ENCODE assay signal across 1 cellular context in genomic region chr1:192140382-192140781, GRCh38.
TF ChIP-seq lines count a peak whose summit lies in the region.

No MANE protein-coding gene starts in this region.

TF ChIP-seq in K562, 482 proteins besides CTCF, POLR2A, EP300 and RAD21:
- TF ChIP-seq SUPT5H (IDR thresholded peaks at IDR 0.05): no peak
- TF ChIP-seq, protein P1, sequence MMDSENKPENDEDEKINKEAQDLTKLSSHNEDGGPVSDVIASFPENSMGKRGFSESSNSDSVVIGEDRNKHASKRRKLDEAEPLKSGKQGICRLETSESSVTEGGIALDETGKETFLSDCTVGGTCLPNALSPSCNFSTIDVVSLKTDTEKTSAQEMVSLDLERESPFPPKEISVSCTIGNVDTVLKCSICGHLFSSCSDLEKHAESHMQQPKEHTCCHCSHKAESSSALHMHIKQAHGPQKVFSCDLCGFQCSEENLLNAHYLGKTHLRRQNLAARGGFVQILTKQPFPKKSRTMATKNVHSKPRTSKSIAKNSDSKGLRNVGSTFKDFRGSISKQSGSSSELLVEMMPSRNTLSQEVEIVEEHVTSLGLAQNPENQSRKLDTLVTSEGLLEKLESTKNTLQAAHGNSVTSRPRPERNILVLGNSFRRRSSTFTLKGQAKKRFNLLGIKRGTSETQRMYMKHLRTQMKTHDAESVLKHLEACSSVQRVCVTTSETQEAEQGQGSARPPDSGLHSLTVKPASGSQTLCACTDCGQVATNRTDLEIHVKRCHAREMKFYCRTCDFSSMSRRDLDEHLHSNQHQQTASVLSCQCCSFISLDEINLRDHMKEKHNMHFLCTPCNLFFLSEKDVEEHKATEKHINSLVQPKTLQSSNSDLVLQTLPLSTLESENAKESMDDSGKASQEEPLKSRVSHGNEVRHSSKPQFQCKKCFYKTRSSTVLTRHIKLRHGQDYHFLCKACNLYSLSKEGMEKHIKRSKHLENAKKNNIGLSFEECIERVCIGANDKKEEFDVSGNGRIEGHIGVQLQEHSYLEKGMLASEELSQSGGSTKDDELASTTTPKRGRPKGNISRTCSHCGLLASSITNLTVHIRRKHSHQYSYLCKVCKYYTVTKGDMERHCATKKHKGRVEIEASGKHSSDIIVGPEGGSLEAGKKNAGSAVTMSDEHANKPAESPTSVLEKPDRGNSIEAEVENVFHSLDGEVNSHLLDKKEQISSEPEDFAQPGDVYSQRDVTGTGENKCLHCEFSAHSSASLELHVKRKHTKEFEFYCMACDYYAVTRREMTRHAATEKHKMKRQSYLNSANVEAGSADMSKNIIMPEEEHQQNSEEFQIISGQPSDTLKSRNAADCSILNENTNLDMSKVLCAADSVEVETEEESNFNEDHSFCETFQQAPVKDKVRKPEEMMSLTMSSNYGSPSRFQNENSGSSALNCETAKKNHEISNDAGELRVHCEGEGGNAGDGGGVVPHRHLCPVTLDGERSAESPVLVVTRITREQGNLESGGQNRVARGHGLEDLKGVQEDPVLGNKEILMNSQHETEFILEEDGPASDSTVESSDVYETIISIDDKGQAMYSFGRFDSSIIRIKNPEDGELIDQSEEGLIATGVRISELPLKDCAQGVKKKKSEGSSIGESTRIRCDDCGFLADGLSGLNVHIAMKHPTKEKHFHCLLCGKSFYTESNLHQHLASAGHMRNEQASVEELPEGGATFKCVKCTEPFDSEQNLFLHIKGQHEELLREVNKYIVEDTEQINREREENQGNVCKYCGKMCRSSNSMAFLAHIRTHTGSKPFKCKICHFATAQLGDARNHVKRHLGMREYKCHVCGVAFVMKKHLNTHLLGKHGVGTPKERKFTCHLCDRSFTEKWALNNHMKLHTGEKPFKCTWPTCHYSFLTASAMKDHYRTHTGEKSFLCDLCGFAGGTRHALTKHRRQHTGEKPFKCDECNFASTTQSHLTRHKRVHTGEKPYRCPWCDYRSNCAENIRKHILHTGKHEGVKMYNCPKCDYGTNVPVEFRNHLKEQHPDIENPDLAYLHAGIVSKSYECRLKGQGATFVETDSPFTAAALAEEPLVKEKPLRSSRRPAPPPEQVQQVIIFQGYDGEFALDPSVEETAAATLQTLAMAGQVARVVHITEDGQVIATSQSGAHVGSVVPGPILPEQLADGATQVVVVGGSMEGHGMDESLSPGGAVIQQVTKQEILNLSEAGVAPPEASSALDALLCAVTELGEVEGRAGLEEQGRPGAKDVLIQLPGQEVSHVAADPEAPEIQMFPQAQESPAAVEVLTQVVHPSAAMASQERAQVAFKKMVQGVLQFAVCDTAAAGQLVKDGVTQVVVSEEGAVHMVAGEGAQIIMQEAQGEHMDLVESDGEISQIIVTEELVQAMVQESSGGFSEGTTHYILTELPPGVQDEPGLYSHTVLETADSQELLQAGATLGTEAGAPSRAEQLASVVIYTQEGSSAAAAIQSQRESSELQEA (IDR thresholded peaks at IDR 0.05; ENCODE audit: low read depth): no peak
- no peak for TF ChIP-seq DMBX1 (CRISPR knock-in tag; IDR thresholded peaks at IDR 0.05; ENCODE audit: borderline replicate concordance)
- no peak for TF ChIP-seq ZNF347 (CRISPR knock-in tag; IDR thresholded peaks at IDR 0.05; ENCODE audit: low read depth)
- TF ChIP-seq, protein P2, sequence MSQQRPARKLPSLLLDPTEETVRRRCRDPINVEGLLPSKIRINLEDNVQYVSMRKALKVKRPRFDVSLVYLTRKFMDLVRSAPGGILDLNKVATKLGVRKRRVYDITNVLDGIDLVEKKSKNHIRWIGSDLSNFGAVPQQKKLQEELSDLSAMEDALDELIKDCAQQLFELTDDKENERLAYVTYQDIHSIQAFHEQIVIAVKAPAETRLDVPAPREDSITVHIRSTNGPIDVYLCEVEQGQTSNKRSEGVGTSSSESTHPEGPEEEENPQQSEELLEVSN (IDR thresholded peaks at IDR 0.05; ENCODE audit: borderline replicate concordance in 1 of 2, extremely low read depth in 1 of 2, insufficient read depth in 1 of 2, insufficient read length in 1 of 2, low read depth in 1 of 2, low read length in 1 of 2, poor library complexity in 1 of 2, severe bottlenecking in 1 of 2): no peak
- no peak for TF ChIP-seq DDX20 (tag; IDR thresholded peaks at IDR 0.05; ENCODE audit: low read depth)
- TF ChIP-seq ZNF165 (CRISPR knock-in tag; IDR thresholded peaks at IDR 0.05; ENCODE audit: borderline replicate concordance): no peak
- TF ChIP-seq ETV6 (IDR thresholded peaks at IDR 0.05; ENCODE audit: borderline replicate concordance in 1 of 2, low read depth in 2 of 2, low read length in 1 of 2): no peak
- no peak for TF ChIP-seq ETV6 (CRISPR knock-in tag; IDR thresholded peaks at IDR 0.05; ENCODE audit: borderline replicate concordance)
- no peak for TF ChIP-seq HEY1 (CRISPR knock-in tag; IDR thresholded peaks at IDR 0.05; ENCODE audit: borderline replicate concordance)
- no peak for TF ChIP-seq ZNF695 (CRISPR knock-in tag; IDR thresholded peaks at IDR 0.05)
- TF ChIP-seq YY1 (IDR thresholded peaks at IDR 0.05; ENCODE audit: borderline replicate concordance in 1 of 3, control insufficient read depth in 1 of 3, extremely low read depth in 1 of 3, insufficient read depth in 3 of 3, insufficient read length in 1 of 3, insufficient replicate concordance in 2 of 3, low read depth in 1 of 3, low read length in 2 of 3): no peak
- TF ChIP-seq SP2 (IDR thresholded peaks at IDR 0.05; ENCODE audit: extremely low read depth, low read depth, low read length, poor library complexity, severe bottlenecking): no peak
